Comparison of ENCODE assay signal across 16 cellular contexts in genomic region chr10:31075434-31075833, GRCh38. TPM values are rescaled to one million over a fixed set of nuclear protein-coding genes. Genes with fewer than 3 reads are reported as not detected.
A peak's percentile ranks its signal among the peaks of the same experiment; 100 is the strongest.
DNase-seq lines count a peak whose midpoint lies in the region; TF ChIP-seq lines count a peak whose summit lies in the region.
"Had no signal": no experiment of that assay in that cellular context is flagged by ENCODE, and none has a peak within 500 bp of the region (broad histone marks: within the 10 kb centered on the region; RNA-seq: fewer than 3 reads in every experiment).

No MANE protein-coding gene starts in this region.

- H3K9me3 ChIP-seq in BE2C, result no peaks in the 10 kb centered on the region
- H3K9me3 ChIP-seq: SJCRH30 had no signal

- TF ChIP-seq CTCF in BE2C (IDR thresholded peaks at IDR 0.05; ENCODE audit: low read depth, low read length), result no peak

- H3K36me3 ChIP-seq in BE2C, result no peaks in the 10 kb centered on the region
- H3K36me3 ChIP-seq: cardiac muscle cell, SJCRH30 had no signal

- H3K4me3 ChIP-seq in skeletal muscle cell (ENCODE audit: low read depth, low read length) (no peak overlapping the region), BE2C (ENCODE audit: low read depth, low read length) (no peak overlapping the region)
- H3K4me3 ChIP-seq: cardiac muscle cell, SJCRH30 had no signal

- DNase-seq in GM04503 (ENCODE audit: low read depth) (peak; percentile 90), RKO (ENCODE audit: low spot score) (peak; percentile 49), fibroblast of gingiva (ENCODE audit: low read depth) (peak; percentile 75), skeletal muscle cell (ENCODE audit: low read depth) (peak; percentile 90), BE2C (no peak), NCI-H510A treated with DMSO at 0.1 percent for 48 hours (lab: John Stamatoyannopoulos, UW) (no peak), NCI-H1105 (lab: John Stamatoyannopoulos, UW) (no peak)
- DNase-seq in activated CD4-positive, alpha-beta T cell treated with anti-CD3 and anti-CD28 coated beads, Interleukin-2, amount 50 U/mL, for 1 hour, result no peak
- DNase-seq: activated B cell treated with CpG ODN at 0.5 μM for 24 hours; activated T-cell treated with anti-CD3 and anti-CD28 coated beads, Interleukin-2, amount 50 U/mL, for 4 hours; foreskin melanocyte; stimulated activated CD4-positive, alpha-beta T cell treated with anti-CD3 and anti-CD28 coated beads, Interleukin-4, amount 100 ng/mL, for 1 hour; stimulated activated naive CD8-positive, alpha-beta T cell treated with anti-CD3 and anti-CD28 coated beads, Interleukin-15, Interleukin-2, amounts not matched to agents 100 U/mL and 50 U/mL, for 24 hours had no signal

- no peaks in the 10 kb centered on the region for H3K4me1 ChIP-seq in BE2C
- H3K4me1 ChIP-seq: parathyroid adenoma had no signal

- H3K27me3 ChIP-seq in BE2C, result no peaks in the 10 kb centered on the region
- H3K27me3 ChIP-seq: cardiac muscle cell, SJCRH30 had no signal

RNA-seq across cellular contexts. Expression of gene ZNF438, which starts 43.8 kb away (rescaled TPM):
- 2.2 TPM for polyA plus RNA-seq in BE2C (2012; ENCODE audit: insufficient read depth, insufficient read length, low read depth)

Comparison
In these comparisons a context has a peak if more than half of its experiments do, and no peak if none do; other contexts are left out.
1. DNase-seq: peak in GM04503 (single experiment), RKO (single experiment), fibroblast of gingiva (single experiment) and skeletal muscle cell (single experiment); none in BE2C (single experiment), NCI-H510A treated with DMSO at 0.1 percent for 48 hours (single experiment), NCI-H1105 (single experiment) and activated CD4-positive, alpha-beta T cell treated with anti-CD3 and anti-CD28 coated beads, Interleukin-2, amount 50 U/mL, for 1 hour (single experiment).